2 cellular contexts compared by ENCODE assay signal in the genomic region with DNA sequence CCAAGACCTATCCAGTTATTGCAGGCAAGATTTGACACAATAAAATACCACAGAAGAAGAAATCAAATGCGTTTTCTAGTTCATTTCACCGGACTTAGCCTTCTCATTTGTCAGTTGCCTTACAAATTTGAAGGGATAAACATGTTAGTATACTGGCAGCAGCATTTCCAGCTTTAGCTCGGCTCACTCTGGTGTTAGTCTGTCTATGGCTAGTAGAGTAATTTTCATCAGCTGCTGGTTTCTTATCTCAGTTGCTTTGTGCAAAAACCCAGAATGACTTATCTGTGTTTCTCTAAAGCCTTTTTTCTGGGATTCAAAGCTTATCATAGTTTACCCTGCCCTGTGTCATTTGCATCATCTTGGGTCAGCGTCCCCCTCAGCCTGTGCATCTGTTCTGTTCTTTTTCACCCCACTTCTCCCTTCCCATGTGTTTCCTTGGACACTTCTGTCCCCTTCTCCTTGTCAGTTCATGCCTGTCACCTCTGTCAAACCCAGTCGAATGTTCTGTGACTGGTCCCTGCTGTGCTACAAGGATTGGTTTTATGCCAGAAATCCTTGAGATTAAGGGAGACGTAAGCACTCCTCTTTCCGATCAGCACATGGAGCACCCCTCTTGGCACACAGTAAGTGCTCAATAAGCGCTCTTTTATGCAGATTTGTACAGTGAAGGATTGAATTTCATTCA. TPM values are rescaled to one million over a fixed set of nuclear protein-coding genes. Genes with fewer than 3 reads are reported as not detected.
"Had no signal": no experiment of that assay in that cellular context is flagged by ENCODE, and none has a peak within 500 bp of the region (broad histone marks: within the 10 kb centered on the region; RNA-seq: fewer than 3 reads in every experiment).

No MANE protein-coding gene starts in this region.

RNA-seq across cellular contexts. Expression of gene ABCC6, which starts 23.4 kb away (rescaled TPM):
- total RNA-seq: MCF 10A, SJSA1 had no signal
